Comparison of ENCODE assay signal across 18 cellular contexts in genomic region chr14:45199246-45199645, GRCh38. TPM values are rescaled to one million over a fixed set of nuclear protein-coding genes. Genes with fewer than 3 reads are reported as not detected.
DNase-seq lines count a peak whose midpoint lies in the region; ATAC-seq and TF ChIP-seq lines count a peak whose summit lies in the region.
"Had no signal": no experiment of that assay in that cellular context is flagged by ENCODE, and none has a peak within 500 bp of the region (broad histone marks: within the 10 kb centered on the region; RNA-seq: fewer than 3 reads in every experiment).

No MANE protein-coding gene starts in this region.

- intact Hi-C loops in PC-9 (cut with micrococcal nuclease; ENCODE audit: unreplicated experiment): no loop called here

- no peaks in the 10 kb centered on the region for H3K79me2 ChIP-seq in PC-9 (ENCODE audit: low read depth)

- POLR2A ChIA-PET in PC-9 (lab: Charles Lee; ENCODE audit: unreplicated experiment): interaction anchor here (0.5 kb wide), 1 partner anchor 33 kb away, joined by 3 read pairs; no protein-coding TSS in a partner anchor

- H3K4me2 ChIP-seq in PC-9: no peak overlapping the region

- DNase-seq in CD4-positive, CD25-positive, alpha-beta regulatory T cell: no peak
- DNase-seq in PC-9 (no peak), dermis blood vessel endothelial cell (peak; percentile 10), mesothelial cell of epicardium (ENCODE audit: low spot score in 2 of 2, unreplicated experiment in 2 of 2) (no peak), DMS79 treated with DMSO at 0.1 percent for 48 hours (lab: John Stamatoyannopoulos, UW) (no peak)
- DNase-seq: activated CD4-positive, alpha-beta T cell treated with anti-CD3 and anti-CD28 coated beads for 48 hours; activated naive CD8-positive, alpha-beta T cell treated with anti-CD3 and anti-CD28 coated beads for 36 hours; BE2C; cortex of kidney; mesendoderm; MV-4-11; pancreas; SIG-M5; spleen; T-helper 9 cell had no signal

- CTCF ChIA-PET in PC-9 (lab: Charles Lee): no interaction called here

- no peak for TF ChIP-seq CTCF in PC-9 (conservative IDR thresholded peaks at IDR 0.05)
- no peak for TF ChIP-seq CTCF in mesothelial cell of epicardium (IDR thresholded peaks at IDR 0.05; ENCODE audit: unreplicated experiment)

- H3K36me3 Mint-ChIP-seq in CD4-positive, CD25-positive, alpha-beta regulatory T cell: peaks cover 16% of the 10 kb centered on the region
- H3K36me3 Mint-ChIP-seq in mesothelial cell of epicardium: peaks cover 3% of the 10 kb centered on the region

- no peaks in the 10 kb centered on the region for H3K27me3 ChIP-seq in CD4-positive, CD25-positive, alpha-beta regulatory T cell (ENCODE audit: control insufficient read depth, insufficient read depth, low read length)
- no peaks in the 10 kb centered on the region for H3K27me3 ChIP-seq in PC-9 (ENCODE audit: insufficient read depth, low read depth)
- H3K27me3 ChIP-seq: BE2C, pancreas, spleen had no signal

- peaks cover 3% of the 10 kb centered on the region for H3K4me1 ChIP-seq in CD4-positive, CD25-positive, alpha-beta regulatory T cell (ENCODE audit: control insufficient read depth, insufficient read depth, low read length, poor library complexity, severe bottlenecking)
- H3K4me1 ChIP-seq in PC-9 (replicated peaks; ENCODE audit: insufficient read depth): no peaks in the 10 kb centered on the region
- H3K4me1 ChIP-seq: BE2C, pancreas, spleen had no signal

- no peak overlapping the region for H3K27ac ChIP-seq in CD4-positive, CD25-positive, alpha-beta regulatory T cell (ENCODE audit: insufficient read depth, low read length, poor library complexity, severe bottlenecking)
- H3K27ac ChIP-seq in PC-9: no peak overlapping the region
- H3K27ac ChIP-seq: pancreas had no signal

- no peaks in the 10 kb centered on the region for H3K9me3 ChIP-seq in CD4-positive, CD25-positive, alpha-beta regulatory T cell (ENCODE audit: control insufficient read depth in 2 of 2, low read length in 2 of 2)
- H3K9me3 ChIP-seq in PC-9 (ENCODE audit: insufficient read depth, low read depth): no peaks in the 10 kb centered on the region
- H3K9me3 ChIP-seq: BE2C, pancreas, spleen had no signal

- H3K27ac Mint-ChIP-seq in CD4-positive, CD25-positive, alpha-beta regulatory T cell: peak overlapping the region in 2 of 3 donors; percentile 5 to 6
- peak overlapping the region; percentile 22 for H3K27ac Mint-ChIP-seq in mesothelial cell of epicardium
- H3K27ac Mint-ChIP-seq: activated naive CD8-positive, alpha-beta T cell treated with anti-CD3 and anti-CD28 coated beads for 36 hours had no signal

- H3F3A ChIP-seq in PC-9 (ENCODE audit: insufficient read depth, low read depth): peaks cover 16% of the 10 kb centered on the region

- H4K20me1 ChIP-seq in PC-9 (ENCODE audit: insufficient read depth): no peaks in the 10 kb centered on the region

- no peak overlapping the region for H2AFZ ChIP-seq in PC-9

- peaks cover 6% of the 10 kb centered on the region for H3K36me3 ChIP-seq in CD4-positive, CD25-positive, alpha-beta regulatory T cell (ENCODE audit: control insufficient read depth, insufficient read depth, low read length)
- no peaks in the 10 kb centered on the region; the same call in 1 of the 2 replicates for H3K36me3 ChIP-seq in PC-9 (ENCODE audit: low read depth)

- H3K4me3 Mint-ChIP-seq in CD4-positive, CD25-positive, alpha-beta regulatory T cell: no peak overlapping the region
- no peak overlapping the region for H3K4me3 Mint-ChIP-seq in mesothelial cell of epicardium
- H3K4me3 Mint-ChIP-seq: activated naive CD8-positive, alpha-beta T cell treated with anti-CD3 and anti-CD28 coated beads for 36 hours had no signal

- ATAC-seq in CD4-positive, CD25-positive, alpha-beta regulatory T cell (ENCODE audit: low read depth in 2 of 2): no peak
- no peak for ATAC-seq in GM21825 (IDR thresholded peaks at IDR 0.05; ENCODE audit: unreplicated experiment)
- no peak for ATAC-seq in HG03025 (IDR thresholded peaks at IDR 0.05; ENCODE audit: low FRiP score, unreplicated experiment)
- no peak for ATAC-seq in GM18519 (IDR thresholded peaks at IDR 0.05; ENCODE audit: low FRiP score, unreplicated experiment)
- ATAC-seq: pancreas had no signal

- H3K4me1 Mint-ChIP-seq in CD4-positive, CD25-positive, alpha-beta regulatory T cell: peaks cover 2 to 18% (median 11%) of the 10 kb centered on the region in 4 donors
- H3K4me1 Mint-ChIP-seq in mesothelial cell of epicardium: peaks cover 8% of the 10 kb centered on the region

- no peak overlapping the region for H3K4me3 ChIP-seq in CD4-positive, CD25-positive, alpha-beta regulatory T cell (ENCODE audit: low read depth, low read length)
- H3K4me3 ChIP-seq in PC-9: no peak overlapping the region
- H3K4me3 ChIP-seq: pancreas, spleen had no signal

- TSS peak; percentile 19 for BruUV-seq in PC-9 (replicated peaks; lab: Mats Ljungman, UMichigan)

- no peaks in the 10 kb centered on the region for H3K27me3 Mint-ChIP-seq in CD4-positive, CD25-positive, alpha-beta regulatory T cell
- H3K27me3 Mint-ChIP-seq in mesothelial cell of epicardium (ENCODE audit: low read depth): no peaks in the 10 kb centered on the region
- H3K27me3 Mint-ChIP-seq: activated naive CD8-positive, alpha-beta T cell treated with anti-CD3 and anti-CD28 coated beads for 36 hours had no signal

- no peaks in the 10 kb centered on the region for H3K9me3 Mint-ChIP-seq in CD4-positive, CD25-positive, alpha-beta regulatory T cell
- H3K9me3 Mint-ChIP-seq in mesothelial cell of epicardium: no peaks in the 10 kb centered on the region
- H3K9me3 Mint-ChIP-seq: activated naive CD8-positive, alpha-beta T cell treated with anti-CD3 and anti-CD28 coated beads for 36 hours had no signal

- H3K9me2 ChIP-seq in PC-9 (ENCODE audit: insufficient read depth): no peaks in the 10 kb centered on the region

RNA-seq across cellular contexts. Expression of gene MIS18BP1, which starts 53.8 kb away (rescaled TPM):
- total RNA-seq in CD4-positive, CD25-positive, alpha-beta regulatory T cell: 34.8 TPM
- polyA plus RNA-seq in CD4-positive, CD25-positive, alpha-beta regulatory T cell: 10 to 100 TPM; 16.2 to 25.2 (median 20.6) TPM
- total RNA-seq in PC-9 (2021): 41.0 and 54.4 TPM in 2 replicates
- total RNA-seq in dermis blood vessel endothelial cell: 42.9 and 65.5 TPM in 2 replicates
- 38.3 to 46.3 TPM (median 42.0 TPM) in 3 replicates for total RNA-seq in mesothelial cell of epicardium
